Comparison of ENCODE assay signal across 10 cellular contexts in the genomic region with DNA sequence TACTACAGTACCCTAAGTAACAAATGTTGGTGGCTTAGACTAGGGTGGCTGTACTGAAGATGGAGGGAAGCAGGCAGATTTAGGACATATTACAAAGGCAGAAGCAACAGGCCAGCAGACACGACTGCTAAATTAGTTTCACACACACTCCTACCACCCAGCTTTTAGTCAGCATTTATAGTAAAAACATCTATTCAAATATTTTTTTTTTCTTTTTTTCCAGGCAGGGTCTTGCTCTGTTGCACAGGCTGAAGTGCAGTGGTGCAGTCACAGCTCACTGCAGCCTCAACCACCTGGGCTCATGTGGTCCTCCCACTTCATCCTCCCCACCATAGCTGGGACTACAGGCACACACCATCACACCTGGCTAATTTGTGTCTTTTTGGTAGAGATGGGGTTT.
DNase-seq lines count a peak whose midpoint lies in the region; ATAC-seq and TF ChIP-seq lines count a peak whose summit lies in the region.
"Had no signal": no experiment of that assay in that cellular context is flagged by ENCODE, and none has a peak within 500 bp of the region (broad histone marks: within the 10 kb centered on the region; RNA-seq: fewer than 3 reads in every experiment).

No MANE protein-coding gene starts in this region.

- H3K27ac Mint-ChIP-seq in naive B cell: peak overlapping the region in 4 of 6 donors; percentile 76 to 85 (median 81)
- H3K27ac Mint-ChIP-seq: brain had no signal

- H3K4me1 ChIP-seq in foreskin keratinocyte: peaks cover 7% of the 10 kb centered on the region

- DNase-seq in naive B cell (no peak), inferior parietal cortex (ENCODE audit: extremely low spot score) (no peak), foreskin keratinocyte (no peak)
- DNase-seq in activated naive CD4-positive, alpha-beta T cell treated with anti-CD3 and anti-CD28 coated beads, Interleukin-2, amount 50 U/mL, for 16 hours: no peak
- DNase-seq: GF-D8 had no signal

- peaks cover 0 to 10% of the 10 kb centered on the region in 2 donors for H3K36me3 Mint-ChIP-seq in naive B cell

- TF ChIP-seq CTCF in foreskin keratinocyte (conservative IDR thresholded peaks at IDR 0.05): no peak

- H3K9me3 Mint-ChIP-seq in naive B cell: no peaks in the 10 kb centered on the region

- H3K27me3 Mint-ChIP-seq in naive B cell: no peaks in the 10 kb centered on the region
- H3K27me3 Mint-ChIP-seq: brain had no signal

- H3K27ac ChIP-seq in foreskin keratinocyte: no peak overlapping the region
- H3K27ac ChIP-seq: VCaP had no signal

- peak overlapping the region in 6 of 8 donors; percentile 9 to 73 (median 42) for H3K4me3 Mint-ChIP-seq in naive B cell
- H3K4me3 Mint-ChIP-seq: brain had no signal

- peaks cover 43 to 50% (median 43%) of the 10 kb centered on the region in 3 donors for H3K4me1 Mint-ChIP-seq in naive B cell
- H3K4me1 Mint-ChIP-seq: brain had no signal

- no peaks in the 10 kb centered on the region for H3K27me3 ChIP-seq in foreskin keratinocyte

- ATAC-seq in GM18520 (IDR thresholded peaks at IDR 0.05; ENCODE audit: unreplicated experiment) (peak; percentile 33), GM21529 (IDR thresholded peaks at IDR 0.05; ENCODE audit: unreplicated experiment) (peak; percentile 84), HG03354 (IDR thresholded peaks at IDR 0.05; ENCODE audit: poor library complexity, severe bottlenecking, unreplicated experiment) (peak; percentile 78), naive B cell (ENCODE audit: low read depth in 2 of 2) (peak; percentile 84 to 85), foreskin keratinocyte (no peak)
